In the genomic region with DNA sequence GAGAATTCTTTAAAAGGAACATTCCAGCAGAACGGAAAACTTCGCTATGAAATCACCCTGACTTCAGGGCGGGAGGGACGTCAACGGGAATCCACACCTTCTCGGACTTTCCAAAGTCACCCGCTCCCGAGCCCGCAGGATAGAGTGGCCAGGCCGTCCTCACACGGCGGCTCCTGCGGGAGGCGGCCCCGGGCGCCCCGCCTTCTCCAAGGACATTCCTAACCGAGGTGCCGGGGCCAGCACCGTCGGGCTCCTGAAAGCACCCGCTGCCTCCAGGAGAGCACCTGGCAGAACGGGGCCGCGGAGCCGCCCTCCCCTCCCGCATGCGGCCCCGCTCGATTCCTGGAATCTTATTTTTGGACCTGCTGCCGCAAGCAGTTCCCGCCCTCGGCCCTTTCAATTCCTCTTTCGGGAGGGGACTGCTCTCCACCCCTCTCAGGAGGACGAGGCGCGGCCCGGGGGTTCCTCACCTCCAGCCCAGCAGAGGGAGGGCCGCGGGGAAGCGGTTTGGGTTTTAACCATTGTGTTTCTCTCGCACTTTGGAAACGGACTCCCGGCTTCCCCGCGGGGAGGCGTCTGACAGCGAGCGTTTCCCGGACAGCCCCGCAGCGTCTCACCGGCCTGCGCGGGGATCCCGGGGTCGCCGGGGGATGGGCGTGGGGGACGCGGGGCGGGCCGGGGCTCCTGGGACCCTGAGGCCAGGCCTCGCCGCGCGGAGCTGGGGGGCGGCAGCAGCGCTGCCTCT, we compare ENCODE assay signal across 7 cellular contexts. TPM values are rescaled to one million over a fixed set of nuclear protein-coding genes. Genes with fewer than 3 reads are reported as not detected.
DNase-seq lines count a peak whose midpoint lies in the region; ATAC-seq, FAIRE-seq and TF ChIP-seq lines count a peak whose summit lies in the region.

No MANE protein-coding gene starts in this region.

- H3K4me3 ChIP-seq in astrocyte (ENCODE audit: insufficient read depth, low read depth, low read length) (peak overlapping the region; percentile 85), prostate gland (peak overlapping the region; percentile 57 to 59)

- peaks cover 18% of the 10 kb centered on the region for H3K36me3 ChIP-seq in astrocyte (ENCODE audit: insufficient read depth, low read length)
- H3K36me3 ChIP-seq in prostate gland: no peaks in the 10 kb centered on the region

- peaks cover 32% of the 10 kb centered on the region for H3K4me1 ChIP-seq in astrocyte (ENCODE audit: insufficient read depth, low read length)
- no peaks in the 10 kb centered on the region for H3K4me1 ChIP-seq in prostate gland (replicated peaks)

- H3K27me3 ChIP-seq in astrocyte (ENCODE audit: insufficient read depth, low read length): no peaks in the 10 kb centered on the region
- H3K27me3 ChIP-seq in prostate gland (replicated peaks; ENCODE audit: insufficient read depth): no peaks in the 10 kb centered on the region

- H3K27me3 Mint-ChIP-seq in IgD-negative memory B cell: peaks cover 29% of the 10 kb centered on the region
- no peaks in the 10 kb centered on the region for H3K27me3 Mint-ChIP-seq in astrocyte (ENCODE audit: low read depth, unreplicated experiment)

- H2AFZ ChIP-seq in astrocyte (ENCODE audit: low read depth, low read length): peak overlapping the region; percentile 55

- H3K4me1 Mint-ChIP-seq in IgD-negative memory B cell (peaks cover 6 to 13% (median 12%) of the 10 kb centered on the region in 3 donors), astrocyte (ENCODE audit: low read depth, unreplicated experiment) (peaks cover 36% of the 10 kb centered on the region)

- peak overlapping the region; percentile 78 for H3K9ac ChIP-seq in astrocyte (ENCODE audit: low read length)

- H3K27ac Mint-ChIP-seq in IgD-negative memory B cell (no peak overlapping the region), astrocyte (ENCODE audit: unreplicated experiment) (peak overlapping the region; percentile 84)

- H3K4me3 Mint-ChIP-seq in IgD-negative memory B cell: peak overlapping the region; percentile 74 to 89 (median 82)
- H3K4me3 Mint-ChIP-seq in astrocyte (ENCODE audit: unreplicated experiment): peak overlapping the region; percentile 96

- WGBS in prostate gland: 1% methylated on average over 57 of the region's 69 CpGs

- H3K9me3 Mint-ChIP-seq in IgD-negative memory B cell (peaks cover 0 to 6% (median 3%) of the 10 kb centered on the region in 3 donors), astrocyte (ENCODE audit: unreplicated experiment) (no peaks in the 10 kb centered on the region)

- peak overlapping the region; percentile 90 for H3K4me2 ChIP-seq in astrocyte (ENCODE audit: low read length)

- H3K9me3 ChIP-seq in astrocyte (ENCODE audit: insufficient read depth, low read depth, low read length) (no peaks in the 10 kb centered on the region), prostate gland (no peaks in the 10 kb centered on the region)

- no peak for TF ChIP-seq CTCF in astrocyte (IDR thresholded peaks at IDR 0.05; ENCODE audit: insufficient read depth, low read depth, low read length)
- no peak for TF ChIP-seq CTCF in prostate gland (IDR thresholded peaks at IDR 0.05)

- intact Hi-C loops in prostate gland (cut with DNase I): loop anchor here (5.0 kb wide), 3 partner anchors 39 to 84 kb away; no protein-coding TSS in a partner anchor

- DNase-seq in GM12892 (ENCODE audit: insufficient read length): peak; percentile 67
- peak; percentile 36 for DNase-seq in astrocyte (ENCODE audit: low read depth)
- peak; percentile 75 for DNase-seq in hepatic stellate cell (ENCODE audit: low spot score)
- no peak for DNase-seq in prostate gland (ENCODE audit: low spot score)
- no peak for DNase-seq in NCI-H82 treated with DMSO at 0.1 percent for 48 hours (lab: John Stamatoyannopoulos, UW; ENCODE audit: unreplicated experiment)

- ATAC-seq in GM21723 (IDR thresholded peaks at IDR 0.05; ENCODE audit: unreplicated experiment): no peak

- H3K27ac ChIP-seq in astrocyte (ENCODE audit: low read depth, low read length) (peak overlapping the region; percentile 57), prostate gland (peak overlapping the region; percentile 80 to 81)

- TF ChIP-seq POLR2A in GM12892 (IDR thresholded peaks at IDR 0.05; ENCODE audit: low read depth, low read length) (no peak), prostate gland (IDR thresholded peaks at IDR 0.05) (peak; percentile 17)

- FAIRE-seq in GM12892 (lab: Jason Lieb, UNC) (no peak), astrocyte (lab: Jason Lieb, UNC) (no peak)

- peaks cover 63% of the 10 kb centered on the region for H3K79me2 ChIP-seq in astrocyte (ENCODE audit: insufficient read depth, low read length)

- peaks cover 2% of the 10 kb centered on the region for H3K36me3 Mint-ChIP-seq in IgD-negative memory B cell
- peaks cover 12% of the 10 kb centered on the region for H3K36me3 Mint-ChIP-seq in astrocyte (ENCODE audit: low read depth, unreplicated experiment)

- H4K20me1 ChIP-seq in astrocyte (ENCODE audit: insufficient read depth, low read length): peaks cover 48% of the 10 kb centered on the region

RNA-seq across cellular contexts. Expression of gene GAS6, which starts 0.9 kb away (rescaled TPM):
- 0.51 TPM for polyA plus RNA-seq in GM12892 (2012; ENCODE audit: missing spikeins)
- 0.60 TPM for polyA plus RNA-seq in IgD-negative memory B cell
- total RNA-seq in astrocyte (252 and 287 TPM in 2 replicates), prostate gland (100 to 1,000 TPM; 116 to 432 TPM)

Comparison
In these comparisons a context has a peak if more than half of its experiments do, and no peak if none do; other contexts are left out.
1. DNase-seq: peak in GM12892 (single experiment), astrocyte (single experiment) and hepatic stellate cell (single experiment); none in prostate gland (single experiment) and NCI-H82 treated with DMSO at 0.1 percent for 48 hours (single experiment).